In genomic region chr16:70678898-70679652, GRCh38 we compare ENCODE assay signal across 20 cellular contexts. TPM values are rescaled to one million over a fixed set of nuclear protein-coding genes. Genes with fewer than 3 reads are reported as not detected.
DNase-seq lines count a peak whose midpoint lies in the region; ATAC-seq and TF ChIP-seq lines count a peak whose summit lies in the region.
"Had no signal": no experiment of that assay in that cellular context is flagged by ENCODE, and none has a peak within 500 bp of the region (broad histone marks: within the 10 kb centered on the region; RNA-seq: fewer than 3 reads in every experiment).

No MANE protein-coding gene starts in this region.

- H3K9ac ChIP-seq in BLaER1 (no peak overlapping the region; the same call in 1 of the 2 replicates), fibroblast of lung (ENCODE audit: insufficient read depth, low read length) (no peak overlapping the region)

- H3K9me3 Mint-ChIP-seq in type B pancreatic cell: no peaks in the 10 kb centered on the region
- H3K9me3 Mint-ChIP-seq: activated T-helper 1 cell treated with anti-CD3 and anti-CD28 coated beads, Interleukin-12 subunit alpha, Interleukin-12 subunit beta, Interleukin-2, Interleukin-4 antibody, amounts not matched to agents 30 ng/mL and 10 ng/mL and 1 ng/mL, durations not matched to agents 14 hours and 24 hours and 36 hours; IgD-negative memory B cell; naive B cell had no signal

- no peaks in the 10 kb centered on the region for H3K27me3 Mint-ChIP-seq in type B pancreatic cell

- 86 to 88% (median 86%) methylated on average over 26 to 28 of the region's 28 CpGs for WGBS in psoas muscle, 3 donors

- CTCF ChIA-PET in HEK293 (lab: Yijun Ruan, JAX): interaction anchor here (0.6 to 1.5 kb wide), 8 partner anchors 10 to 1929 kb away, joined by 3 to 5 read pairs (median 3); no protein-coding TSS in a partner anchor

- no peak overlapping the region for H3K4me3 ChIP-seq in BLaER1
- no peak overlapping the region for H3K4me3 ChIP-seq in HEK293 (ENCODE audit: low read depth, low read length)
- no peak overlapping the region for H3K4me3 ChIP-seq in fibroblast of lung (replicated peaks in 1 of 4; ENCODE audit: control extremely low read depth in 1 of 4, insufficient read depth in 1 of 4, low read depth in 3 of 4, low read length in 4 of 4)
- H3K4me3 ChIP-seq in psoas muscle: no peak overlapping the region
- H3K4me3 ChIP-seq: cardiac muscle cell, lung, skin epidermis had no signal

- H2AFZ ChIP-seq in fibroblast of lung (ENCODE audit: low read length): no peak overlapping the region

- intact Hi-C loops in psoas muscle (cut with DNase I): no loop called here

- H3K4me2 ChIP-seq in BLaER1 (peak overlapping the region; percentile 44), fibroblast of lung (ENCODE audit: extremely low read depth, insufficient read depth, low read length) (no peak overlapping the region)

- peaks cover 4% of the 10 kb centered on the region for H3K36me3 Mint-ChIP-seq in type B pancreatic cell
- H3K36me3 Mint-ChIP-seq: IgD-negative memory B cell, naive B cell had no signal

- peaks cover 76% of the 10 kb centered on the region for H3K79me2 ChIP-seq in fibroblast of lung (ENCODE audit: control insufficient read depth, insufficient read depth, low read length)

- POLR2A ChIA-PET in HEK293 (lab: Yijun Ruan, JAX): no interaction called here

- H3K27me3 ChIP-seq in BLaER1: no peaks in the 10 kb centered on the region
- H3K27me3 ChIP-seq in fibroblast of lung (ENCODE audit: control insufficient read depth, insufficient read depth, low read length): no peaks in the 10 kb centered on the region
- no peaks in the 10 kb centered on the region for H3K27me3 ChIP-seq in psoas muscle (ENCODE audit: insufficient read depth in 3 of 3, low read length in 2 of 3)
- H3K27me3 ChIP-seq: cardiac muscle cell had no signal

- peaks cover 50% of the 10 kb centered on the region for H3K4me1 ChIP-seq in BLaER1
- no peaks in the 10 kb centered on the region for H3K4me1 ChIP-seq in HEK293 (ENCODE audit: control insufficient read depth, insufficient read depth, low read length)
- peaks cover 32% of the 10 kb centered on the region for H3K4me1 ChIP-seq in fibroblast of lung (ENCODE audit: control insufficient read depth, extremely low read depth, insufficient read depth, low read length)
- peaks cover 31% of the 10 kb centered on the region for H3K4me1 ChIP-seq in psoas muscle

- H3K36me3 ChIP-seq in BLaER1: peaks cover 91% of the 10 kb centered on the region
- H3K36me3 ChIP-seq in HEK293 (ENCODE audit: control insufficient read depth in 2 of 2, insufficient read depth in 1 of 2, low read length in 2 of 2): peaks cover 6 to 78% of the 10 kb centered on the region in 2 experiments; a peak in 2 of 3 replicates
- peaks cover 57% of the 10 kb centered on the region for H3K36me3 ChIP-seq in fibroblast of lung (ENCODE audit: control insufficient read depth, insufficient read depth, low read length)
- peaks cover 8 to 79% of the 10 kb centered on the region in 2 donors for H3K36me3 ChIP-seq in psoas muscle (ENCODE audit: insufficient read depth in 1 of 2, low read depth in 1 of 2)

- H3K4me1 Mint-ChIP-seq in type B pancreatic cell (ENCODE audit: unreplicated experiment): peaks cover 12% of the 10 kb centered on the region

- H3K27ac ChIP-seq in BLaER1: 0 out of 2 replicates have a peak overlapping the region, but pooled peaks have one; percentile 30
- H3K27ac ChIP-seq in HEK293 (ENCODE audit: extremely low read depth, low read depth, low read length): no peak overlapping the region
- peak overlapping the region; percentile 25 for H3K27ac ChIP-seq in fibroblast of lung (ENCODE audit: insufficient read depth, low read length)
- H3K27ac ChIP-seq in psoas muscle: no peak overlapping the region
- H3K27ac ChIP-seq: cardiac muscle cell had no signal

- DNase-seq in fibroblast of lung (ENCODE audit: low read depth in 2 of 2): no peak
- DNase-seq in psoas muscle: peak; percentile 16 to 46
- DNase-seq in type B pancreatic cell (ENCODE audit: extremely low spot score, unreplicated experiment): no peak
- DNase-seq in LoVo (ENCODE audit: low spot score): no peak
- DNase-seq: activated CD4-positive, CD25-positive, alpha-beta regulatory T cell; DMS79 treated with DMSO at 0.1 percent for 48 hours; MM.1S; naive B cell; NCI-H146; NCI-H748 treated with DMSO at 0.1 percent for 48 hours; stimulated activated CD4-positive, alpha-beta T cell treated with anti-CD3 and anti-CD28 coated beads, Interleukin-4, amount 100 ng/mL, for 1 hour; T-helper 9 cell had no signal

- H3K27ac Mint-ChIP-seq in type B pancreatic cell: no peak overlapping the region
- H3K27ac Mint-ChIP-seq: activated T-helper 1 cell treated with anti-CD3 and anti-CD28 coated beads, Interleukin-12 subunit alpha, Interleukin-12 subunit beta, Interleukin-2, Interleukin-4 antibody, amounts not matched to agents 30 ng/mL and 10 ng/mL and 1 ng/mL, durations not matched to agents 14 hours and 24 hours and 36 hours; IgD-negative memory B cell had no signal

- peaks cover 89% of the 10 kb centered on the region for H4K20me1 ChIP-seq in BLaER1
- no peaks in the 10 kb centered on the region for H4K20me1 ChIP-seq in fibroblast of lung (ENCODE audit: control insufficient read depth, extremely low read depth, insufficient read depth, low read length)

- no peak overlapping the region for H3K4me3 Mint-ChIP-seq in type B pancreatic cell
- H3K4me3 Mint-ChIP-seq: activated T-helper 1 cell treated with anti-CD3 and anti-CD28 coated beads, Interleukin-12 subunit alpha, Interleukin-12 subunit beta, Interleukin-2, Interleukin-4 antibody, amounts not matched to agents 30 ng/mL and 10 ng/mL and 1 ng/mL, durations not matched to agents 14 hours and 24 hours and 36 hours; IgD-negative memory B cell had no signal

- ATAC-seq in psoas muscle: no peak
- no peak for ATAC-seq in HG03521 (IDR thresholded peaks at IDR 0.05; ENCODE audit: unreplicated experiment)

- no peak for TF ChIP-seq CTCF in HEK293 (tag by site-specific recombination; IDR thresholded peaks at IDR 0.05)
- no peak for TF ChIP-seq CTCF in fibroblast of lung (conservative IDR thresholded peaks at IDR 0.05 in 1 of 2, IDR thresholded peaks at IDR 0.05 in 1 of 2; ENCODE audit: low read depth in 1 of 2, low read length in 2 of 2)
- TF ChIP-seq CTCF in psoas muscle (IDR thresholded peaks at IDR 0.05): no peak
- no peak for TF ChIP-seq CTCF in type B pancreatic cell (conservative IDR thresholded peaks at IDR 0.05)

- no peaks in the 10 kb centered on the region for H3K9me3 ChIP-seq in BLaER1
- no peaks in the 10 kb centered on the region for H3K9me3 ChIP-seq in HEK293 (ENCODE audit: control insufficient read depth, insufficient read depth, low read depth, low read length)
- no peaks in the 10 kb centered on the region for H3K9me3 ChIP-seq in fibroblast of lung (ENCODE audit: control insufficient read depth, insufficient read depth, low read depth, low read length)
- no peaks in the 10 kb centered on the region for H3K9me3 ChIP-seq in psoas muscle

TF ChIP-seq in HEK293, 187 proteins besides CTCF, POLR2A, EP300 and RAD21 (continues in another document):
- TF ChIP-seq ZNF701 (tag by site-specific recombination; IDR thresholded peaks at IDR 0.05) (no peak), PRDM10 (tag by site-specific recombination; IDR thresholded peaks at IDR 0.05) (0 out of 2 replicates have a peak, but pooled peaks have one; percentile 16)

RNA-seq across cellular contexts. Expression of gene MTSS2, which starts 6.8 kb away (rescaled TPM):
- total RNA-seq in fibroblast of lung (81.7 and 126 TPM in 2 replicates), psoas muscle (100 to 1,000 TPM; 104 to 166 (median 110) TPM), type B pancreatic cell (ENCODE audit: low replicate concordance) (92.2 and 118 TPM in 2 replicates)
- polyA plus RNA-seq in fibroblast of lung (90.4 and 131 TPM in 2 replicates), psoas muscle (100 to 1,000 TPM in 1 of 3 donors, 10 to 100 TPM in 2; 50.0 to 120 (median 94.3) TPM)
- 128 and 258 TPM in 2 replicates for polyA plus RNA-seq in fibroblast of lung (2012)
- polyA minus RNA-seq in fibroblast of lung (ENCODE audit: low replicate concordance): 86.5 and 259 TPM in 2 replicates

RNA-seq across cellular contexts. Expression of gene IL34, which starts 32.7 kb away (rescaled TPM):
- 5.1 and 5.4 TPM in 2 replicates for total RNA-seq in fibroblast of lung
- 0.45 and 0.70 TPM in 2 replicates for polyA plus RNA-seq in fibroblast of lung
- 0.81 and 1.0 TPM in 2 replicates for polyA plus RNA-seq in fibroblast of lung (2012)
- polyA minus RNA-seq in fibroblast of lung (ENCODE audit: low replicate concordance): 0.94 and 2.4 TPM in 2 replicates
- total RNA-seq in psoas muscle: 10 to 100 TPM in 2 of 4 donors, 1 to 10 TPM in 2; 6.5 to 18.5 (median 9.0) TPM
- 1 to 10 TPM in 2 of 3 donors, under 1 TPM in 1; 0.89 to 3.7 (median 2.2) TPM for polyA plus RNA-seq in psoas muscle
- 0.40 TPM in 1 of 2 replicates, not detected in the other for total RNA-seq in type B pancreatic cell (ENCODE audit: low replicate concordance)
- total RNA-seq: activated T-helper 1 cell treated with anti-CD3 and anti-CD28 coated beads, Interleukin-12 subunit alpha, Interleukin-12 subunit beta, Interleukin-2, Interleukin-4 antibody, amounts not matched to agents 30 ng/mL and 10 ng/mL and 1 ng/mL, durations not matched to agents 14 hours and 24 hours and 36 hours; cardiac muscle cell had no signal
- polyA plus RNA-seq: cardiac muscle cell, IgD-negative memory B cell had no signal

Comparison
In these comparisons a context has a peak if more than half of its experiments do, and no peak if none do; other contexts are left out.
1. H3K27ac ChIP-seq: peak in BLaER1 (single experiment) and fibroblast of lung (single experiment); none in HEK293 (single experiment) and psoas muscle (single experiment).
2. DNase-seq: peak in psoas muscle (2 of 2); none in fibroblast of lung (0 of 2), type B pancreatic cell (single experiment) and LoVo (single experiment).